Comparison of ENCODE assay signal across 34 cellular contexts in the genomic region with DNA sequence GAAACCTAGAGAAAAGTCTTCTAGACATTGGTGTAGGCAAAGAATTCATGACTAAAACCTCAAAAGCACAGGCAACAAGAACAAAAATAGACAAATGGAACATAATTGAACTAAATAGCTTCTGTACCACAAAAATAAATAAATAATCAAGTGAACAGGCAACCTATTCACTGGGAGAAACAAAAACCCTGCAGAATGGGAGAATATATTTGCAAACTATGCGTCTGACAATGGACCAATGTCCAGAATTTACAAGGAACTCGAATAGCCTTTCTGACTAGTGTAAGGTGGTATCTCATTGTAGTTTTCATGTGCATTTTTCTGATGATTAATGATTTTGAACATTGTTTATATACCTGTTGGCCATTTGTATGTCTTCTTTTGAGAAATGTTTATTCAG. TPM values are rescaled to one million over a fixed set of nuclear protein-coding genes. Genes with fewer than 3 reads are reported as not detected.
"Had no signal": no experiment of that assay in that cellular context is flagged by ENCODE, and none has a peak within 500 bp of the region (broad histone marks: within the 10 kb centered on the region; RNA-seq: fewer than 3 reads in every experiment).

No MANE protein-coding gene starts in this region.

- H3K36me3 Mint-ChIP-seq: mesothelial cell of epicardium, type B pancreatic cell had no signal

- H3K4me3 ChIP-seq: heart left ventricle, left lung, lower lobe of right lung, mucosa of descending colon, right atrium auricular region, right lobe of liver, smooth muscle cell, stomach, suprapubic skin, thoracic aorta, tibial artery, uterus had no signal

- H3K36me3 ChIP-seq: left lung, lower lobe of right lung, right atrium auricular region, right lobe of liver, suprapubic skin, thoracic aorta, tibial artery, uterus had no signal

- H3K4me3 Mint-ChIP-seq: immature natural killer cell; mesothelial cell of epicardium; naive thymus-derived CD4-positive, alpha-beta T cell; natural killer cell treated with Interleukin-12 subunit alpha and Interleukin-12 subunit beta and Interleukin-15 and Interleukin-18, amount 100 ng/mL, for 72 hours; stimulated activated memory B cell treated with anti-CD40 and anti-IgM and Interleukin-4, amounts not matched to agents 10 μg/mL and 1 μg/mL and 100 μg/mL, for 72 hours; type B pancreatic cell had no signal

- ATAC-seq: heart left ventricle; left colon; left lung; lower lobe of right lung; mucosa of descending colon; naive thymus-derived CD4-positive, alpha-beta T cell; natural killer cell treated with Interleukin-12 subunit alpha and Interleukin-12 subunit beta and Interleukin-15 and Interleukin-18, amount 100 ng/mL, for 72 hours; right lobe of liver; stimulated activated memory B cell treated with anti-CD40 and anti-IgM and Interleukin-4, amounts not matched to agents 10 μg/mL and 1 μg/mL and 100 μg/mL, for 72 hours; stimulated activated naive CD8-positive, alpha-beta T cell treated with anti-CD3 and anti-CD28 coated beads, Interleukin-15, Interleukin-2, amounts not matched to agents 100 U/mL and 50 U/mL, for 24 hours had no signal

- DNase-seq: hypothalamus; immature natural killer cell; kidney; left colon; left lung; lower lobe of right lung; mammary epithelial cell; mesendoderm; mucosa of descending colon; naive thymus-derived CD4-positive, alpha-beta T cell; right lobe of liver; stimulated activated CD4-positive, alpha-beta T cell treated with anti-CD3 and anti-CD28 coated beads, Interleukin-1b, Interleukin-23, amount 100 ng/mL, for 48 hours; stimulated activated CD4-positive, alpha-beta T cell treated with anti-CD3 and anti-CD28 coated beads, Interleukin-2, amount 100 ng/mL, for 48 hours; stimulated activated CD4-positive, alpha-beta T cell treated with anti-CD3 and anti-CD28 coated beads, Interleukin-4, amount 100 ng/mL, for 4 hours; stimulated activated CD8-positive, alpha-beta memory T cell treated with anti-CD3 and anti-CD28 coated beads, Interleukin-4, amount 100 ng/mL, for 48 hours; stimulated activated naive CD8-positive, alpha-beta T cell treated with anti-CD3 and anti-CD28 coated beads, Interleukin-15, Interleukin-2, amounts not matched to agents 100 U/mL and 50 U/mL, for 24 hours; stomach; tibial artery; uterus had no signal

- H3K9me3 ChIP-seq: lower lobe of right lung, mucosa of descending colon, right atrium auricular region, right lobe of liver, suprapubic skin, thoracic aorta, uterus had no signal

- FAIRE-seq: kidney had no signal

- H3K27me3 ChIP-seq: heart left ventricle, left lung, right atrium auricular region, right lobe of liver, stomach, suprapubic skin, tibial artery, uterus had no signal

- H3K9me3 Mint-ChIP-seq: type B pancreatic cell had no signal

- H3K27ac ChIP-seq: heart left ventricle, left lung, lower lobe of right lung, parathyroid adenoma, right atrium auricular region, right lobe of liver, stomach, suprapubic skin, thoracic aorta, tibial artery, uterus had no signal

- H3K4me1 ChIP-seq: heart left ventricle, left lung, lower lobe of right lung, parathyroid adenoma, right atrium auricular region, right lobe of liver, stomach, suprapubic skin, tibial artery, uterus had no signal

- H3K27me3 Mint-ChIP-seq: progenitor cell of endocrine pancreas; stimulated activated memory B cell treated with anti-CD40 and anti-IgM and Interleukin-4, amounts not matched to agents 10 μg/mL and 1 μg/mL and 100 μg/mL, for 72 hours had no signal

- H3K27ac Mint-ChIP-seq: immature natural killer cell; mesothelial cell of epicardium; naive thymus-derived CD4-positive, alpha-beta T cell; natural killer cell treated with Interleukin-12 subunit alpha and Interleukin-12 subunit beta and Interleukin-15 and Interleukin-18, amount 100 ng/mL, for 72 hours; progenitor cell of endocrine pancreas; stimulated activated memory B cell treated with anti-CD40 and anti-IgM and Interleukin-4, amounts not matched to agents 10 μg/mL and 1 μg/mL and 100 μg/mL, for 72 hours; type B pancreatic cell had no signal

- H3K4me1 Mint-ChIP-seq: immature natural killer cell; mesothelial cell of epicardium; naive thymus-derived CD4-positive, alpha-beta T cell had no signal

RNA-seq across cellular contexts. Expression of a gene that starts 37.0 kb away (rescaled TPM):
- total RNA-seq: myocyte, progenitor cell of endocrine pancreas, pulmonary artery endothelial cell, renal cortical epithelial cell had no signal
- polyA plus RNA-seq: neural cell, smooth muscle cell had no signal
